21 cellular contexts compared by ENCODE assay signal in genomic region chr12:111901182-111901581, GRCh38. TPM values are rescaled to one million over a fixed set of nuclear protein-coding genes. Genes with fewer than 3 reads are reported as not detected.
DNase-seq lines count a peak whose midpoint lies in the region; ATAC-seq and TF ChIP-seq lines count a peak whose summit lies in the region.
"Had no signal": no experiment of that assay in that cellular context is flagged by ENCODE, and none has a peak within 500 bp of the region (broad histone marks: within the 10 kb centered on the region; RNA-seq: fewer than 3 reads in every experiment).

No MANE protein-coding gene starts in this region.

- CTCF ChIA-PET in activated CD8-positive, alpha-beta T cell treated with anti-CD3 and anti-CD28 coated beads for 36 hours (lab: Charles Lee) = interaction anchor here (1.1 kb wide), 1 partner anchor 9 kb away, joined by 3 read pairs; no protein-coding TSS in a partner anchor
- CTCF ChIA-PET in activated CD8-positive, alpha-beta T cell treated with anti-CD3 and anti-CD28 coated beads, Interleukin-2, amount 10 ng/mL, durations not matched to agents 7 days and 5 days (lab: Charles Lee) = no interaction called here

- POLR2A ChIA-PET in activated CD8-positive, alpha-beta T cell treated with anti-CD3 and anti-CD28 coated beads for 36 hours (lab: Charles Lee) = no interaction called here
- POLR2A ChIA-PET in activated CD8-positive, alpha-beta T cell treated with anti-CD3 and anti-CD28 coated beads, Interleukin-2, amount 10 ng/mL, durations not matched to agents 7 days and 5 days (lab: Charles Lee) = no interaction called here

- no peak overlapping the region for H3K4me3 Mint-ChIP-seq in activated CD8-positive, alpha-beta T cell treated with anti-CD3 and anti-CD28 coated beads for 36 hours
- H3K4me3 Mint-ChIP-seq in activated CD8-positive, alpha-beta T cell treated with anti-CD3 and anti-CD28 coated beads, Interleukin-2, amount 10 ng/mL, durations not matched to agents 7 days and 5 days = no peak overlapping the region
- H3K4me3 Mint-ChIP-seq in T-helper 17 cell = no peak overlapping the region
- H3K4me3 Mint-ChIP-seq in central memory CD8-positive, alpha-beta T cell = no peak overlapping the region
- H3K4me3 Mint-ChIP-seq: CD4-positive, alpha-beta T cell had no signal

- peaks cover 32% of the 10 kb centered on the region for H3K36me3 Mint-ChIP-seq in activated CD8-positive, alpha-beta T cell treated with anti-CD3 and anti-CD28 coated beads for 36 hours (ENCODE audit: low read depth)
- peaks cover 36% of the 10 kb centered on the region for H3K36me3 Mint-ChIP-seq in activated CD8-positive, alpha-beta T cell treated with anti-CD3 and anti-CD28 coated beads, Interleukin-2, amount 10 ng/mL, durations not matched to agents 7 days and 5 days (ENCODE audit: low read depth)
- no peaks in the 10 kb centered on the region for H3K36me3 Mint-ChIP-seq in T-helper 17 cell (ENCODE audit: low read depth)
- H3K36me3 Mint-ChIP-seq in central memory CD8-positive, alpha-beta T cell (ENCODE audit: insufficient read depth) = peaks cover 6% of the 10 kb centered on the region

- peaks cover 1% of the 10 kb centered on the region for H3K9me3 Mint-ChIP-seq in activated CD8-positive, alpha-beta T cell treated with anti-CD3 and anti-CD28 coated beads for 36 hours
- peaks cover 3% of the 10 kb centered on the region for H3K9me3 Mint-ChIP-seq in activated CD8-positive, alpha-beta T cell treated with anti-CD3 and anti-CD28 coated beads, Interleukin-2, amount 10 ng/mL, durations not matched to agents 7 days and 5 days (ENCODE audit: insufficient read depth)
- peaks cover 3% of the 10 kb centered on the region for H3K9me3 Mint-ChIP-seq in central memory CD8-positive, alpha-beta T cell

- H3K27me3 Mint-ChIP-seq in activated CD8-positive, alpha-beta T cell treated with anti-CD3 and anti-CD28 coated beads for 36 hours = no peaks in the 10 kb centered on the region
- H3K27me3 Mint-ChIP-seq in activated CD8-positive, alpha-beta T cell treated with anti-CD3 and anti-CD28 coated beads, Interleukin-2, amount 10 ng/mL, durations not matched to agents 7 days and 5 days (ENCODE audit: low read depth) = no peaks in the 10 kb centered on the region
- no peaks in the 10 kb centered on the region for H3K27me3 Mint-ChIP-seq in T-helper 17 cell
- H3K27me3 Mint-ChIP-seq in central memory CD8-positive, alpha-beta T cell = no peaks in the 10 kb centered on the region
- H3K27me3 Mint-ChIP-seq: CD4-positive, alpha-beta T cell had no signal

- intact Hi-C loops in activated CD8-positive, alpha-beta T cell treated with anti-CD3 and anti-CD28 coated beads for 36 hours (cut with micrococcal nuclease) = no loop called here

- H3K4me1 Mint-ChIP-seq in activated CD8-positive, alpha-beta T cell treated with anti-CD3 and anti-CD28 coated beads for 36 hours (ENCODE audit: low read depth) = no peaks in the 10 kb centered on the region
- H3K4me1 Mint-ChIP-seq in activated CD8-positive, alpha-beta T cell treated with anti-CD3 and anti-CD28 coated beads, Interleukin-2, amount 10 ng/mL, durations not matched to agents 7 days and 5 days (ENCODE audit: low read depth) = no peaks in the 10 kb centered on the region
- peaks cover 6% of the 10 kb centered on the region for H3K4me1 Mint-ChIP-seq in T-helper 17 cell
- peaks cover 7% of the 10 kb centered on the region for H3K4me1 Mint-ChIP-seq in central memory CD8-positive, alpha-beta T cell

- DNase-seq in activated CD8-positive, alpha-beta T cell treated with anti-CD3 and anti-CD28 coated beads for 36 hours = no peak
- no peak for DNase-seq in activated CD8-positive, alpha-beta T cell treated with anti-CD3 and anti-CD28 coated beads, Interleukin-2, amount 10 ng/mL, durations not matched to agents 7 days and 5 days
- DNase-seq in T-helper 17 cell (no peak), AML-193 (lab: John Stamatoyannopoulos, UW) (no peak)
- no peak for DNase-seq in central memory CD8-positive, alpha-beta T cell (ENCODE audit: low spot score in 2 of 2)
- DNase-seq: Caco-2; CD4-positive, alpha-beta T cell; DMS 273 treated with DMSO at 0.1 percent for 48 hours; DMS79 treated with DMSO at 0.1 percent for 48 hours; GF-D8; HCEC 1CT; KG1; MG63; NCI-H2029; NCI-H446; NCI-H524 treated with DMSO at 0.1 percent for 48 hours; NCI-H774; SHP77 treated with DMSO at 0.1 percent for 48 hours had no signal

- TF ChIP-seq CTCF in activated CD8-positive, alpha-beta T cell treated with anti-CD3 and anti-CD28 coated beads for 36 hours (IDR thresholded peaks at IDR 0.05) = no peak

- ATAC-seq in activated CD8-positive, alpha-beta T cell treated with anti-CD3 and anti-CD28 coated beads for 36 hours = peak; percentile 37
- no peak for ATAC-seq in activated CD8-positive, alpha-beta T cell treated with anti-CD3 and anti-CD28 coated beads, Interleukin-2, amount 10 ng/mL, durations not matched to agents 7 days and 5 days
- ATAC-seq in T-helper 17 cell (no peak), HG02610 (IDR thresholded peaks at IDR 0.05; ENCODE audit: unreplicated experiment) (no peak), HG02759 (IDR thresholded peaks at IDR 0.05; ENCODE audit: unreplicated experiment) (no peak)
- no peak for ATAC-seq in central memory CD8-positive, alpha-beta T cell (replicated peaks; ENCODE audit: extremely low read depth, poor library complexity, severe bottlenecking)
- ATAC-seq: Panc1 had no signal

- H3K27ac Mint-ChIP-seq in activated CD8-positive, alpha-beta T cell treated with anti-CD3 and anti-CD28 coated beads for 36 hours = no peak overlapping the region
- H3K27ac Mint-ChIP-seq in activated CD8-positive, alpha-beta T cell treated with anti-CD3 and anti-CD28 coated beads, Interleukin-2, amount 10 ng/mL, durations not matched to agents 7 days and 5 days = no peak overlapping the region
- H3K27ac Mint-ChIP-seq in T-helper 17 cell = peak overlapping the region; percentile 57
- H3K27ac Mint-ChIP-seq in central memory CD8-positive, alpha-beta T cell (ENCODE audit: low read depth) = peak overlapping the region; percentile 36
- H3K27ac Mint-ChIP-seq: CD4-positive, alpha-beta T cell had no signal

- no peaks in the 10 kb centered on the region for H3K9me3 ChIP-seq in T-helper 17 cell (ENCODE audit: control insufficient read depth, low read length, poor library complexity, severe bottlenecking)
- H3K9me3 ChIP-seq: Caco-2, MG63 had no signal

RNA-seq across cellular contexts. Expression of gene MAPKAPK5, which starts 59.2 kb away (rescaled TPM):
- total RNA-seq in activated CD8-positive, alpha-beta T cell treated with anti-CD3 and anti-CD28 coated beads for 36 hours = 10 to 100 TPM; 54.3 to 64.2 TPM
- total RNA-seq in activated CD8-positive, alpha-beta T cell treated with anti-CD3 and anti-CD28 coated beads, Interleukin-2, amount 10 ng/mL, durations not matched to agents 7 days and 5 days = 10 to 100 TPM; 49.5 to 59.9 TPM
- total RNA-seq in T-helper 17 cell = 10 to 100 TPM; 59.8 to 63.7 TPM

Comparison
In these comparisons a context has a peak if more than half of its experiments do, and no peak if none do; other contexts are left out.
1. H3K27ac Mint-ChIP-seq: peak in T-helper 17 cell (single experiment) and central memory CD8-positive, alpha-beta T cell (single experiment); none in activated CD8-positive, alpha-beta T cell treated with anti-CD3 and anti-CD28 coated beads for 36 hours (single experiment) and activated CD8-positive, alpha-beta T cell treated with anti-CD3 and anti-CD28 coated beads, Interleukin-2, amount 10 ng/mL, durations not matched to agents 7 days and 5 days (single experiment).